Comparison of ENCODE assay signal across 7 cellular contexts in genomic region chr17:64670843-64671590, GRCh38. TPM values are rescaled to one million over a fixed set of nuclear protein-coding genes. Genes with fewer than 3 reads are reported as not detected.
DNase-seq lines count a peak whose midpoint lies in the region; ATAC-seq, FAIRE-seq and TF ChIP-seq lines count a peak whose summit lies in the region.
"Not testable (repeated sequence)": the region's sequence is repeated elsewhere in the genome, so short reads cannot be mapped to it uniquely, and the experiment has no call there.

No MANE protein-coding gene starts in this region.

- in situ Hi-C loops in Panc1 (cut with HindIII; ENCODE audit: low pct_unique_long_range_greater_than_20kb, low sequenced_read_pairs), result not testable (repeated sequence)

- not testable (repeated sequence) for H3K9me3 ChIP-seq in HCT116 (ENCODE audit: control insufficient read depth in 1 of 2, insufficient read depth in 1 of 2, low read depth in 1 of 2, low read length in 2 of 2); Panc1 (ENCODE audit: control insufficient read depth, insufficient read depth, low read depth, low read length); osteoblast (ENCODE audit: low read depth, low read length)

- H3K4me1 ChIP-seq in ACC112 (ENCODE audit: control insufficient read depth, insufficient read depth, low read length, unreplicated experiment) (peaks cover 22% of the 10 kb centered on the region), HCT116 (ENCODE audit: control insufficient read depth in 1 of 2, insufficient read depth in 2 of 2, low read length in 2 of 2) (peaks cover 80 to 86% of the 10 kb centered on the region in 2 experiments), Panc1 (ENCODE audit: control insufficient read depth, insufficient read depth, low read length) (peaks cover 14% of the 10 kb centered on the region; the same call in 1 of the 2 replicates), foreskin keratinocyte (peaks cover 16% of the 10 kb centered on the region), osteoblast (ENCODE audit: insufficient read depth, low read length) (peaks cover 27% of the 10 kb centered on the region)

- TF ChIP-seq CTCF in HCT116 (IDR thresholded peaks at IDR 0.05 in 2 of 3, conservative IDR thresholded peaks at IDR 0.05 in 1 of 3; ENCODE audit: borderline replicate concordance in 1 of 3, insufficient read depth in 1 of 3, low read depth in 2 of 3, low read length in 2 of 3); Panc1 (IDR thresholded peaks at IDR 0.05); chondrocyte (IDR thresholded peaks at IDR 0.05); foreskin keratinocyte (conservative IDR thresholded peaks at IDR 0.05); osteoblast (IDR thresholded peaks at IDR 0.05; ENCODE audit: extremely low read depth, low read depth, low read length): not testable (repeated sequence)

- H3K27ac Mint-ChIP-seq in chondrocyte (ENCODE audit: unreplicated experiment), result peak overlapping the region; percentile 75

- not testable (repeated sequence) for DNase-seq in HCT116 (ENCODE audit: low read depth, low spot score); Panc1 (ENCODE audit: low read depth, low spot score); chondrocyte (ENCODE audit: low spot score); foreskin keratinocyte; osteoblast (ENCODE audit: insufficient read length, low spot score, missing footprints)

- not testable (repeated sequence) for BruUV-seq in HCT116 (replicated peaks; lab: Mats Ljungman, UMichigan); Panc1 (replicated peaks; lab: Mats Ljungman, UMichigan)

- H3K36me3 Mint-ChIP-seq in chondrocyte (ENCODE audit: low read depth), result not testable (repeated sequence)

- intact Hi-C loops in HCT116 (cut with micrococcal nuclease); Panc1 (cut with micrococcal nuclease; ENCODE audit: unreplicated experiment): not testable (repeated sequence)

- not testable (repeated sequence) for TF ChIP-seq POLR2A in HCT116 (IDR thresholded peaks at IDR 0.05; ENCODE audit: borderline replicate concordance, extremely low read depth, insufficient read depth, insufficient read length)

- POLR2A ChIA-PET in HCT116 (lab: Charles Lee), result interaction anchor here (1.1 to 3.2 kb wide), 4 partner anchors 9 to 38 kb away, joined by 5 to 18 read pairs (median 11); no protein-coding TSS in a partner anchor
- POLR2A ChIA-PET in Panc1 (lab: Charles Lee), result interaction anchor here (0.6 kb wide), 1 partner anchor 251 kb away, joined by 7 read pairs; no protein-coding TSS in a partner anchor

- H3K4me1 Mint-ChIP-seq in chondrocyte (ENCODE audit: low read depth), result peaks cover 24% of the 10 kb centered on the region

- not testable (repeated sequence) for H3K9me2 ChIP-seq in HCT116 (ENCODE audit: insufficient read depth)

- not testable (repeated sequence) for H3K4me3 ChIP-seq in ACC112 (ENCODE audit: low read depth, low read length); osteoblast (ENCODE audit: insufficient read depth, low read length)
- H3K4me3 ChIP-seq in HCT116 (replicated peaks in 1 of 2; ENCODE audit: low read depth in 1 of 2, low read length in 2 of 2) (peak overlapping the region; percentile 15 to 32), Panc1 (ENCODE audit: low read depth in 2 of 2, low read length in 2 of 2) (peak overlapping the region in 1 of 2 experiments; percentile 29; a peak in 2 of 4 replicates)

- H3K27ac ChIP-seq in ACC112 (ENCODE audit: low read depth, low read length) (peak overlapping the region; percentile 45), HCT116 (ENCODE audit: low read depth, low read length) (peak overlapping the region; percentile 90), Panc1 (ENCODE audit: low read length) (peak overlapping the region; percentile 73), osteoblast (ENCODE audit: low read depth, low read length) (peak overlapping the region; percentile 56)
- not testable (repeated sequence) for H3K27ac ChIP-seq in foreskin keratinocyte

- H3K27me3 ChIP-seq in ACC112 (ENCODE audit: insufficient read depth, low read length); HCT116 (ENCODE audit: insufficient read depth, low read length); Panc1 (ENCODE audit: control insufficient read depth, insufficient read depth, low read length); foreskin keratinocyte; osteoblast (ENCODE audit: insufficient read depth, low read length): not testable (repeated sequence)

- not testable (repeated sequence) for H2AFZ ChIP-seq in ACC112 (ENCODE audit: low read length, unreplicated experiment)
- peak overlapping the region; percentile 93 for H2AFZ ChIP-seq in HCT116 (ENCODE audit: low read depth, low read length, poor library complexity, severe bottlenecking)
- peak overlapping the region; percentile 30 for H2AFZ ChIP-seq in osteoblast (ENCODE audit: low read length)

- not testable (repeated sequence) for TF ChIP-seq RAD21 in HCT116 (IDR thresholded peaks at IDR 0.05; ENCODE audit: low read depth)

- H3K79me2 ChIP-seq in ACC112 (ENCODE audit: control insufficient read depth, insufficient read depth, low read length, unreplicated experiment); HCT116 (ENCODE audit: insufficient read depth, low read length); osteoblast (ENCODE audit: insufficient read depth, low read length): not testable (repeated sequence)

- not testable (repeated sequence) for H4K20me1 ChIP-seq in HCT116 (ENCODE audit: insufficient read depth); osteoblast (ENCODE audit: insufficient read depth, low read length)

- not testable (repeated sequence) for H3K36me3 ChIP-seq in ACC112 (ENCODE audit: insufficient read depth, low read length); HCT116 (ENCODE audit: control insufficient read depth in 1 of 2, insufficient read depth in 2 of 2, low read length in 2 of 2); Panc1 (ENCODE audit: control insufficient read depth, insufficient read depth, low read length); osteoblast (ENCODE audit: insufficient read depth, low read length)

- not testable (repeated sequence) for H3K27me3 Mint-ChIP-seq in chondrocyte (ENCODE audit: low read depth)

- H3K4me3 Mint-ChIP-seq in chondrocyte (ENCODE audit: unreplicated experiment), result not testable (repeated sequence)

- FAIRE-seq in TTC549 (lab: Jason Lieb, UNC), result peak; percentile 97

- RAD21 ChIA-PET in HCT116 (lab: Charles Lee; ENCODE audit: low non-redundant PET in 1 of 2, low total read pairs in 2 of 2, uncharacterized antibody in 2 of 2, unreplicated experiment in 2 of 2), result not testable (repeated sequence)

- peak; percentile 49 for ATAC-seq in HCT116
- peak; percentile 72 for ATAC-seq in Panc1
- peak; percentile 62 for ATAC-seq in foreskin keratinocyte

- H3K4me2 ChIP-seq in HCT116 (ENCODE audit: low read length), result peak overlapping the region; percentile 68
- peak overlapping the region; percentile 36 for H3K4me2 ChIP-seq in osteoblast (ENCODE audit: insufficient read depth, low read length)

- CTCF ChIA-PET in HCT116 (lab: Charles Lee); Panc1 (lab: Charles Lee): not testable (repeated sequence)

- H3K9me3 Mint-ChIP-seq in chondrocyte (ENCODE audit: low read depth), result not testable (repeated sequence)

- peak overlapping the region; percentile 53 for H3K9ac ChIP-seq in HCT116 (ENCODE audit: low read length)

TF ChIP-seq in HCT116, 20 proteins besides CTCF, POLR2A, EP300 and RAD21:
- TF ChIP-seq SRF (IDR thresholded peaks at IDR 0.05; ENCODE audit: low read depth) (peak; percentile 36; the same call in 1 of the 2 replicates), EGR1 (IDR thresholded peaks at IDR 0.05; ENCODE audit: low read depth) (0 out of 2 replicates have a peak, but pooled peaks have one; percentile 28), SP1 (IDR thresholded peaks at IDR 0.05; ENCODE audit: low read depth) (peak; percentile 35)

RNA-seq across cellular contexts. Expression of gene SMURF2, which starts 8.9 kb away (rescaled TPM):
- total RNA-seq in HCT116 (2021; ENCODE audit: unreplicated experiment), result 127 TPM
- polyA plus RNA-seq in HCT116 (2012), result 71.8 and 86.2 TPM in 2 replicates
- total RNA-seq in Panc1 (2021; ENCODE audit: unreplicated experiment), result 21.3 TPM
- 9.3 TPM for polyA plus RNA-seq in Panc1 (2012; ENCODE audit: insufficient read length)
- total RNA-seq in chondrocyte, result 33.4 to 41.0 TPM (median 36.2 TPM) in 3 replicates
- 193 and 210 TPM in 2 replicates for total RNA-seq in foreskin keratinocyte
- 42.4 and 53.5 TPM in 2 replicates for polyA plus RNA-seq in foreskin keratinocyte
- 90.5 and 115 TPM in 2 replicates for total RNA-seq in osteoblast
